Comparison of ENCODE assay signal across 1 cellular context in genomic region chr7:56066376-56066775, GRCh38. TPM values are rescaled to one million over a fixed set of nuclear protein-coding genes. Genes with fewer than 3 reads are reported as not detected.
"Had no signal": no experiment of that assay in that cellular context is flagged by ENCODE, and none has a peak within 500 bp of the region (broad histone marks: within the 10 kb centered on the region; RNA-seq: fewer than 3 reads in every experiment).

No MANE protein-coding gene starts in this region.

RNA-seq across cellular contexts. Expression of gene PHKG1, which starts 26.4 kb away (rescaled TPM):
- total RNA-seq: body of pancreas had no signal
